Comparison of ENCODE assay signal across 7 cellular contexts in genomic region chr20:3239026-3239866, GRCh38. TPM values are rescaled to one million over a fixed set of nuclear protein-coding genes. Genes with fewer than 3 reads are reported as not detected.
DNase-seq lines count a peak whose midpoint lies in the region; ATAC-seq and TF ChIP-seq lines count a peak whose summit lies in the region.

TSS of gene SLC4A11 (minus strand) at chr20:3239190. CDS start at chr20:3239137, 53 bp downstream.

- peak within 1 kb of the TSS; percentile 94 for H2AFZ ChIP-seq in hepatocyte

- WGBS in hepatocyte (ENCODE audit: low lambda C conversion rate, missing lambda C conversion rate), result under 1% methylated on average over 92 of the region's 107 CpGs
- WGBS in sigmoid colon, 2 donors, result 0 to 1% methylated on average over 107 of the region's 107 CpGs

- ATAC-seq in HG03354 (IDR thresholded peaks at IDR 0.05; ENCODE audit: poor library complexity, severe bottlenecking, unreplicated experiment), result peak; percentile 46
- ATAC-seq in HG03469 (IDR thresholded peaks at IDR 0.05; ENCODE audit: unreplicated experiment), result no peak

- H3K27me3 ChIP-seq in hepatocyte, result peaks cover 53% of the 10 kb centered on the region
- peaks cover 33 to 88% (median 57%) of the 10 kb centered on the region in 3 donors for H3K27me3 ChIP-seq in sigmoid colon

- H3K9me3 ChIP-seq in hepatocyte (ENCODE audit: low read depth) (no peaks in the 10 kb centered on the region), sigmoid colon (no peaks in the 10 kb centered on the region)

- H3K27ac ChIP-seq in hepatocyte (no peak within 1 kb of the TSS), sigmoid colon (peak within 1 kb of the TSS in 1 of 4 donors; percentile 31)

- no peak for TF ChIP-seq EP300 in sigmoid colon (IDR thresholded peaks at IDR 0.05)

- intact Hi-C loops in sigmoid colon (cut with DNase I), result no loop called here

- no peaks in the 10 kb centered on the region for H3K79me2 ChIP-seq in hepatocyte

- no peaks in the 10 kb centered on the region for H3K9me2 ChIP-seq in hepatocyte (replicated peaks; ENCODE audit: insufficient read depth)

- no peaks in the 10 kb centered on the region for H3K4me1 ChIP-seq in hepatocyte (ENCODE audit: insufficient read depth)
- peaks cover 0 to 24% (median 23%) of the 10 kb centered on the region in 4 donors for H3K4me1 ChIP-seq in sigmoid colon

- H3K36me3 ChIP-seq in hepatocyte (replicated peaks; ENCODE audit: insufficient read depth, low read depth) (no peaks in the 10 kb centered on the region), sigmoid colon (no peaks in the 10 kb centered on the region)

- no peak for TF ChIP-seq POLR2A in sigmoid colon (IDR thresholded peaks at IDR 0.05)

- DNase-seq in GM10266 (ENCODE audit: extremely low spot score), result peak; percentile 88
- peak; percentile 85 for DNase-seq in RKO (ENCODE audit: low spot score)
- DNase-seq in astrocyte of the hippocampus (ENCODE audit: low read depth, low spot score), result peak; percentile 76
- DNase-seq in hepatocyte (ENCODE audit: low spot score), result peak; percentile 62
- DNase-seq in sigmoid colon, result no peak

- H4K20me1 ChIP-seq in hepatocyte (ENCODE audit: insufficient read depth, poor library complexity, severe bottlenecking), result no peaks in the 10 kb centered on the region

- TF ChIP-seq CTCF in GM10266 (IDR thresholded peaks at IDR 0.05; ENCODE audit: control insufficient read depth, insufficient read depth, low read depth, missing control alignments) (no peak), hepatocyte (IDR thresholded peaks at IDR 0.05; ENCODE audit: poor library complexity) (no peak), sigmoid colon (IDR thresholded peaks at IDR 0.05) (no peak)

- H3K4me2 ChIP-seq in hepatocyte, result peak within 1 kb of the TSS; percentile 99

- H3K4me3 ChIP-seq in hepatocyte, result peak within 1 kb of the TSS; percentile 94
- H3K4me3 ChIP-seq in sigmoid colon, result peak within 1 kb of the TSS; percentile 23 to 63 (median 57)

RNA-seq across cellular contexts. Expression of gene SLC4A11, which starts in this region (rescaled TPM):
- total RNA-seq in hepatocyte (0.28 and 0.37 TPM in 2 replicates), sigmoid colon (under 1 TPM in 1 of 4 donors, not detected in 3; 0.36 TPM)
- polyA plus RNA-seq in hepatocyte (1.3 and 2.3 TPM in 2 replicates), sigmoid colon (1 to 10 TPM in 1 of 3 donors, not detected in 2; 2.1 TPM)
